Comparison of ENCODE assay signal across 16 cellular contexts in genomic region chr6:10771371-10771894, GRCh38. TPM values are rescaled to one million over a fixed set of nuclear protein-coding genes. Genes with fewer than 3 reads are reported as not detected.
DNase-seq lines count a peak whose midpoint lies in the region; ATAC-seq and TF ChIP-seq lines count a peak whose summit lies in the region.
"Had no signal": no experiment of that assay in that cellular context is flagged by ENCODE, and none has a peak within 500 bp of the region (broad histone marks: within the 10 kb centered on the region; RNA-seq: fewer than 3 reads in every experiment).

No MANE protein-coding gene starts in this region.

- no peak for TF ChIP-seq CTCF in activated CD8-positive, alpha-beta T cell treated with anti-CD3 and anti-CD28 coated beads for 36 hours (IDR thresholded peaks at IDR 0.05)
- TF ChIP-seq CTCF in endodermal cell (conservative IDR thresholded peaks at IDR 0.05) (peak; percentile 43), PC-3 (conservative IDR thresholded peaks at IDR 0.05; ENCODE audit: low read depth, low read length) (no peak)

- H3K9me3 Mint-ChIP-seq in activated CD8-positive, alpha-beta T cell treated with anti-CD3 and anti-CD28 coated beads, Interleukin-2, amount 10 ng/mL, durations not matched to agents 7 days and 5 days (ENCODE audit: insufficient read depth) = no peaks in the 10 kb centered on the region
- no peaks in the 10 kb centered on the region for H3K9me3 Mint-ChIP-seq in activated CD8-positive, alpha-beta T cell treated with anti-CD3 and anti-CD28 coated beads for 36 hours
- H3K9me3 Mint-ChIP-seq in endodermal cell = no peaks in the 10 kb centered on the region
- H3K9me3 Mint-ChIP-seq in stimulated activated effector memory CD8-positive, alpha-beta T cell treated with anti-CD3 and anti-CD28 coated beads, Interleukin-12 subunit alpha, Interleukin-12 subunit beta, amount 100 ng/mL, for 72 hours = no peaks in the 10 kb centered on the region

- H3K4me1 Mint-ChIP-seq in activated CD8-positive, alpha-beta T cell treated with anti-CD3 and anti-CD28 coated beads, Interleukin-2, amount 10 ng/mL, durations not matched to agents 7 days and 5 days (ENCODE audit: low read depth) = peaks cover 4% of the 10 kb centered on the region
- H3K4me1 Mint-ChIP-seq in activated CD8-positive, alpha-beta T cell treated with anti-CD3 and anti-CD28 coated beads for 36 hours (ENCODE audit: low read depth) = no peaks in the 10 kb centered on the region
- peaks cover 12% of the 10 kb centered on the region for H3K4me1 Mint-ChIP-seq in endodermal cell
- H3K4me1 Mint-ChIP-seq in stimulated activated effector memory CD8-positive, alpha-beta T cell treated with anti-CD3 and anti-CD28 coated beads, Interleukin-12 subunit alpha, Interleukin-12 subunit beta, amount 100 ng/mL, for 72 hours = no peaks in the 10 kb centered on the region

- H3K27ac ChIP-seq in endodermal cell (ENCODE audit: low read depth, low read length) = no peak overlapping the region
- H3K27ac ChIP-seq in PC-3 (ENCODE audit: low read length) = no peak overlapping the region

- H2AFZ ChIP-seq in PC-3 (ENCODE audit: low read length) = no peak overlapping the region

- H3K36me3 ChIP-seq in endodermal cell (ENCODE audit: control insufficient read depth, insufficient read depth, low read length) = peaks cover 74% of the 10 kb centered on the region
- 0 out of 2 replicates have a peak, but pooled peaks cover 3% of the 10 kb centered on the region for H3K36me3 ChIP-seq in PC-3 (ENCODE audit: low read depth, low read length)

- CTCF ChIA-PET in activated CD8-positive, alpha-beta T cell treated with anti-CD3 and anti-CD28 coated beads, Interleukin-2, amount 10 ng/mL, durations not matched to agents 7 days and 5 days (lab: Charles Lee) = no interaction called here
- CTCF ChIA-PET in activated CD8-positive, alpha-beta T cell treated with anti-CD3 and anti-CD28 coated beads for 36 hours (lab: Charles Lee) = interaction anchor here (1.0 kb wide), 1 partner anchor 293 kb away, joined by 4 read pairs; no protein-coding TSS in a partner anchor
- CTCF ChIA-PET in PC-3 (lab: Charles Lee) = no interaction called here

- H3K9ac ChIP-seq in endodermal cell (ENCODE audit: extremely low read depth, low read length, poor library complexity, severe bottlenecking) (no peak overlapping the region), PC-3 (ENCODE audit: low read length) (no peak overlapping the region)

- no peaks in the 10 kb centered on the region for H3K27me3 Mint-ChIP-seq in activated CD8-positive, alpha-beta T cell treated with anti-CD3 and anti-CD28 coated beads, Interleukin-2, amount 10 ng/mL, durations not matched to agents 7 days and 5 days (ENCODE audit: low read depth)
- H3K27me3 Mint-ChIP-seq in activated CD8-positive, alpha-beta T cell treated with anti-CD3 and anti-CD28 coated beads for 36 hours = no peaks in the 10 kb centered on the region
- no peaks in the 10 kb centered on the region for H3K27me3 Mint-ChIP-seq in endodermal cell (ENCODE audit: insufficient read depth)

- no TSS peak for BruUV-seq in PC-3 (replicated peaks; lab: Mats Ljungman, UMichigan)

- POLR2A ChIA-PET in activated CD8-positive, alpha-beta T cell treated with anti-CD3 and anti-CD28 coated beads, Interleukin-2, amount 10 ng/mL, durations not matched to agents 7 days and 5 days (lab: Charles Lee) = no interaction called here
- POLR2A ChIA-PET in activated CD8-positive, alpha-beta T cell treated with anti-CD3 and anti-CD28 coated beads for 36 hours (lab: Charles Lee) = interaction anchor here (1.0 to 1.1 kb wide), 2 partner anchors 13 to 77 kb away, joined by 3 read pairs; partner anchors contain the start of genes C6orf52 and PAK1IP1
- POLR2A ChIA-PET in PC-3 (lab: Charles Lee; ENCODE audit: unreplicated experiment) = no interaction called here

- H4K20me1 ChIP-seq in PC-3 (ENCODE audit: low read length) = no peaks in the 10 kb centered on the region

- H3K36me3 Mint-ChIP-seq in activated CD8-positive, alpha-beta T cell treated with anti-CD3 and anti-CD28 coated beads, Interleukin-2, amount 10 ng/mL, durations not matched to agents 7 days and 5 days (ENCODE audit: low read depth) = peaks cover 14% of the 10 kb centered on the region
- H3K36me3 Mint-ChIP-seq in activated CD8-positive, alpha-beta T cell treated with anti-CD3 and anti-CD28 coated beads for 36 hours (ENCODE audit: low read depth) = peaks cover 15% of the 10 kb centered on the region
- peaks cover 53% of the 10 kb centered on the region for H3K36me3 Mint-ChIP-seq in endodermal cell (ENCODE audit: low read depth)
- H3K36me3 Mint-ChIP-seq in stimulated activated effector memory CD8-positive, alpha-beta T cell treated with anti-CD3 and anti-CD28 coated beads, Interleukin-12 subunit alpha, Interleukin-12 subunit beta, amount 100 ng/mL, for 72 hours = peaks cover 52% of the 10 kb centered on the region

- H3K4me3 Mint-ChIP-seq in activated CD8-positive, alpha-beta T cell treated with anti-CD3 and anti-CD28 coated beads, Interleukin-2, amount 10 ng/mL, durations not matched to agents 7 days and 5 days = no peak overlapping the region
- no peak overlapping the region for H3K4me3 Mint-ChIP-seq in activated CD8-positive, alpha-beta T cell treated with anti-CD3 and anti-CD28 coated beads for 36 hours
- H3K4me3 Mint-ChIP-seq in endodermal cell = no peak overlapping the region
- no peak overlapping the region for H3K4me3 Mint-ChIP-seq in stimulated activated effector memory CD8-positive, alpha-beta T cell treated with anti-CD3 and anti-CD28 coated beads, Interleukin-12 subunit alpha, Interleukin-12 subunit beta, amount 100 ng/mL, for 72 hours

- H3K4me2 ChIP-seq in PC-3 (ENCODE audit: low read length) = no peak overlapping the region

- no peaks in the 10 kb centered on the region for H3K9me3 ChIP-seq in endodermal cell (ENCODE audit: control insufficient read depth, low read length)
- no peaks in the 10 kb centered on the region for H3K9me3 ChIP-seq in PC-3 (ENCODE audit: low read length)

- H3K27ac Mint-ChIP-seq in activated CD8-positive, alpha-beta T cell treated with anti-CD3 and anti-CD28 coated beads, Interleukin-2, amount 10 ng/mL, durations not matched to agents 7 days and 5 days = peak overlapping the region; percentile 11
- no peak overlapping the region for H3K27ac Mint-ChIP-seq in activated CD8-positive, alpha-beta T cell treated with anti-CD3 and anti-CD28 coated beads for 36 hours
- H3K27ac Mint-ChIP-seq in endodermal cell = no peak overlapping the region
- H3K27ac Mint-ChIP-seq in stimulated activated effector memory CD8-positive, alpha-beta T cell treated with anti-CD3 and anti-CD28 coated beads, Interleukin-12 subunit alpha, Interleukin-12 subunit beta, amount 100 ng/mL, for 72 hours = peak overlapping the region; percentile 57

- ATAC-seq in activated CD8-positive, alpha-beta T cell treated with anti-CD3 and anti-CD28 coated beads, Interleukin-2, amount 10 ng/mL, durations not matched to agents 7 days and 5 days = no peak
- no peak for ATAC-seq in activated CD8-positive, alpha-beta T cell treated with anti-CD3 and anti-CD28 coated beads for 36 hours
- no peak for ATAC-seq in stimulated activated effector memory CD8-positive, alpha-beta T cell treated with anti-CD3 and anti-CD28 coated beads, Interleukin-12 subunit alpha, Interleukin-12 subunit beta, amount 100 ng/mL, for 72 hours
- ATAC-seq in GM21717 (IDR thresholded peaks at IDR 0.05; ENCODE audit: unreplicated experiment) = no peak
- ATAC-seq in PC-3 = no peak

- H3F3A ChIP-seq in PC-3 (ENCODE audit: low read length, unreplicated experiment) = no peaks in the 10 kb centered on the region

- no peak for DNase-seq in activated CD8-positive, alpha-beta T cell treated with anti-CD3 and anti-CD28 coated beads, Interleukin-2, amount 10 ng/mL, durations not matched to agents 7 days and 5 days
- DNase-seq in activated CD8-positive, alpha-beta T cell treated with anti-CD3 and anti-CD28 coated beads for 36 hours = no peak
- peak; percentile 93 for DNase-seq in OCI-M2 (lab: John Stamatoyannopoulos, UW; ENCODE audit: unreplicated experiment)
- DNase-seq in endodermal cell = no peak
- DNase-seq in stimulated activated effector memory CD8-positive, alpha-beta T cell treated with anti-CD3 and anti-CD28 coated beads, Interleukin-12 subunit alpha, Interleukin-12 subunit beta, amount 100 ng/mL, for 72 hours (ENCODE audit: low spot score in 2 of 2) = no peak
- no peak for DNase-seq in NCI-H1436 treated with DMSO at 0.1 percent for 48 hours (lab: John Stamatoyannopoulos, UW)
- DNase-seq in PC-3 = no peak
- DNase-seq: C1 segment of cervical spinal cord, COR-L47, DMS53, NCI-H1417, NCI-H2081, NCI-H446 treated with DMSO at 0.1 percent for 48 hours, NCI-H748 treated with DMSO at 0.1 percent for 48 hours, SIG-M5 had no signal

- H3K79me2 ChIP-seq in PC-3 (ENCODE audit: low read length) = no peaks in the 10 kb centered on the region

- H3K4me1 ChIP-seq in endodermal cell (ENCODE audit: control insufficient read depth, insufficient read depth, low read length) (no peaks in the 10 kb centered on the region), PC-3 (ENCODE audit: insufficient read depth, low read length) (no peaks in the 10 kb centered on the region)

- no peaks in the 10 kb centered on the region for H3K27me3 ChIP-seq in endodermal cell (ENCODE audit: control insufficient read depth, insufficient read depth, low read length, poor library complexity, severe bottlenecking)
- no peaks in the 10 kb centered on the region for H3K27me3 ChIP-seq in PC-3 (ENCODE audit: low read length)

- H3K4me3 ChIP-seq in endodermal cell (ENCODE audit: low read length) (no peak overlapping the region), PC-3 (ENCODE audit: low read length) (no peak overlapping the region)

- no peaks in the 10 kb centered on the region for H3K9me2 ChIP-seq in PC-3 (replicated peaks; ENCODE audit: low read length)

- 83 to 87% methylated on average over 12 of the region's 12 CpGs for WGBS in endodermal cell (ENCODE audit: insufficient coverage in 1 of 2, insufficient read length in 1 of 2), 2 experiments

- intact Hi-C loops in activated CD8-positive, alpha-beta T cell treated with anti-CD3 and anti-CD28 coated beads for 36 hours (cut with micrococcal nuclease) = no loop called here
- intact Hi-C loops in PC-3 (cut with micrococcal nuclease) = no loop called here

RNA-seq across cellular contexts. Expression of gene TMEM14B, which starts 23.8 kb away (rescaled TPM):
- total RNA-seq in activated CD8-positive, alpha-beta T cell treated with anti-CD3 and anti-CD28 coated beads, Interleukin-2, amount 10 ng/mL, durations not matched to agents 7 days and 5 days = 10 to 100 TPM; 85.7 to 92.6 TPM
- total RNA-seq in activated CD8-positive, alpha-beta T cell treated with anti-CD3 and anti-CD28 coated beads for 36 hours = 10 to 100 TPM; 92.1 to 94.2 TPM
- total RNA-seq in endodermal cell (100 to 1,000 TPM; 165 to 242 TPM), PC-3 (2014; rRNA removed) (93.8 and 115 TPM in 2 replicates)
- 111 TPM for polyA plus RNA-seq in endodermal cell (2013, experiment 1 of 2)
- polyA plus RNA-seq in endodermal cell (2013, experiment 2 of 2) = 120 TPM

RNA-seq across cellular contexts. Expression of gene TMEM14C, which starts 48.6 kb away (rescaled TPM):
- 10 to 100 TPM; 35.9 to 39.2 TPM for total RNA-seq in activated CD8-positive, alpha-beta T cell treated with anti-CD3 and anti-CD28 coated beads, Interleukin-2, amount 10 ng/mL, durations not matched to agents 7 days and 5 days
- total RNA-seq in activated CD8-positive, alpha-beta T cell treated with anti-CD3 and anti-CD28 coated beads for 36 hours = 10 to 100 TPM; 60.1 to 62.0 TPM
- total RNA-seq in endodermal cell = 100 to 1,000 TPM; 102 to 118 TPM
- 149 TPM for polyA plus RNA-seq in endodermal cell (2013, experiment 1 of 2)
- polyA plus RNA-seq in endodermal cell (2013, experiment 2 of 2) = 146 TPM
- total RNA-seq in PC-3 (2014; rRNA removed) = 85.8 and 87.8 TPM in 2 replicates

Comparison
In these comparisons a context has a peak if more than half of its experiments do, and no peak if none do; other contexts are left out.
1. H3K27ac Mint-ChIP-seq: peak in activated CD8-positive, alpha-beta T cell treated with anti-CD3 and anti-CD28 coated beads, Interleukin-2, amount 10 ng/mL, durations not matched to agents 7 days and 5 days (single experiment) and stimulated activated effector memory CD8-positive, alpha-beta T cell treated with anti-CD3 and anti-CD28 coated beads, Interleukin-12 subunit alpha, Interleukin-12 subunit beta, amount 100 ng/mL, for 72 hours (single experiment); none in activated CD8-positive, alpha-beta T cell treated with anti-CD3 and anti-CD28 coated beads for 36 hours (single experiment) and endodermal cell (single experiment).